In genomic region chr2:136389809-136390208, GRCh38 we compare ENCODE assay signal across 1 cellular context.
TF ChIP-seq lines count a peak whose summit lies in the region.

No MANE protein-coding gene starts in this region.

TF ChIP-seq in GM23338, 12 proteins besides CTCF, POLR2A, EP300 and RAD21 (continued from another document):
- TF ChIP-seq REST (IDR thresholded peaks at IDR 0.05; ENCODE audit: unreplicated experiment) (no peak), ZNF114 (CRISPR knock-in tag; IDR thresholded peaks at IDR 0.05) (no peak), CREB1 (CRISPR knock-in tag; IDR thresholded peaks at IDR 0.05; ENCODE audit: low read depth) (no peak), EZH2phosphoT487 (IDR thresholded peaks at IDR 0.05; ENCODE audit: unreplicated experiment) (no peak), NANOG (IDR thresholded peaks at IDR 0.05; ENCODE audit: borderline replicate concordance) (no peak), ZNF331 (CRISPR knock-in tag; IDR thresholded peaks at IDR 0.05; ENCODE audit: low read depth) (no peak), ETS1 (IDR thresholded peaks at IDR 0.05) (no peak)
